In the genomic region with DNA sequence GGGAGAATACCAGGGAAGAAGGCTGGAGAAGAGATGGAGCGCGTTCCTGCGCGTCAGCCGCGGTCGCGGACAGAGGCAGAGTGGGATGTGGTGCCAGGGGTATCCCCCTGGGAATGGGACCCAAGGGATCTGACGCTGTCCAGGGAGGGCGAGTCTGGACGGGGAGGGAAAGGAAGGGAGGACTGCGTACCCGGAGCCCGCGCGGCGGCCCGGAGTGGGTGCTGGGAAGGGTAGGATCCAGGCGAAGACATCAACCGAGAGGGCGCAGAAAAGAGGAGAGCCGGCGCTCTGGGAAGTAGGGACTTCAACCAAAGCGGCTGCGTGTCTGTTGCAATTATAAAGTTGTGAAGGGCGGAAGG, we compare ENCODE assay signal across 11 cellular contexts. TPM values are rescaled to one million over a fixed set of nuclear protein-coding genes. Genes with fewer than 3 reads are reported as not detected.
A peak's percentile ranks its signal among the peaks of the same experiment; 100 is the strongest.
DNase-seq lines count a peak whose midpoint lies in the region; ATAC-seq and TF ChIP-seq lines count a peak whose summit lies in the region.
"Had no signal": no experiment of that assay in that cellular context is flagged by ENCODE, and none has a peak within 500 bp of the region (broad histone marks: within the 10 kb centered on the region; RNA-seq: fewer than 3 reads in every experiment).

No MANE protein-coding gene starts in this region.

- H3K27me3 ChIP-seq in neural cell (ENCODE audit: insufficient read depth, low read depth, low read length): peaks cover 25% of the 10 kb centered on the region
- H3K27me3 ChIP-seq in PC-9 (ENCODE audit: insufficient read depth, low read depth): peaks cover 5% of the 10 kb centered on the region; the same call in 1 of the 2 replicates

- peak overlapping the region; percentile 66 for H3K9ac ChIP-seq in neural cell (ENCODE audit: low read length)

- H3K4me2 ChIP-seq in neural cell (ENCODE audit: low read length) (peak overlapping the region; percentile 85), PC-9 (no peak overlapping the region)

- H3K4me1 ChIP-seq in PC-9 (replicated peaks; ENCODE audit: insufficient read depth): no peaks in the 10 kb centered on the region
- H3K4me1 ChIP-seq in mucosa of descending colon (ENCODE audit: low read depth): no peaks in the 10 kb centered on the region

- no peaks in the 10 kb centered on the region for H3K79me2 ChIP-seq in neural cell (replicated peaks; ENCODE audit: insufficient read depth, low read length)
- no peaks in the 10 kb centered on the region for H3K79me2 ChIP-seq in PC-9 (ENCODE audit: low read depth)

- H2AFZ ChIP-seq in neural cell (ENCODE audit: low read depth, low read length) (peak overlapping the region; percentile 6), PC-9 (no peak overlapping the region)

- H3K4me3 ChIP-seq in AG09309 (ENCODE audit: control insufficient read depth, low read depth, low read length): peak overlapping the region; percentile 63
- peak overlapping the region; percentile 23 for H3K4me3 ChIP-seq in epithelial cell of proximal tubule (ENCODE audit: low read depth, low read length)
- peak overlapping the region; percentile 76 for H3K4me3 ChIP-seq in neural cell (ENCODE audit: low read length)
- no peak overlapping the region for H3K4me3 ChIP-seq in PC-9
- no peak overlapping the region for H3K4me3 ChIP-seq in mucosa of descending colon

- TF ChIP-seq RAD21 in neural cell (conservative IDR thresholded peaks at IDR 0.05): no peak

- H3K9me3 ChIP-seq in neural cell (ENCODE audit: low read length) (no peaks in the 10 kb centered on the region), PC-9 (ENCODE audit: insufficient read depth, low read depth) (no peaks in the 10 kb centered on the region), mucosa of descending colon (no peaks in the 10 kb centered on the region)
- H3K9me3 ChIP-seq: sigmoid colon had no signal

- DNase-seq in AG09309 (ENCODE audit: low read depth) (no peak), NCI-H1105 treated with DMSO at 0.1 percent for 48 hours (lab: John Stamatoyannopoulos, UW) (peak; percentile 42), epithelial cell of proximal tubule (ENCODE audit: low read depth) (no peak), PC-9 (no peak), omental fat pad (ENCODE audit: low spot score) (no peak), mucosa of descending colon (no peak)
- DNase-seq: Calu3, sigmoid colon had no signal

- H3F3A ChIP-seq in neural cell (ENCODE audit: insufficient read depth, low read length, poor library complexity, severe bottlenecking) (no peaks in the 10 kb centered on the region), PC-9 (ENCODE audit: insufficient read depth, low read depth) (no peaks in the 10 kb centered on the region)

- no peaks in the 10 kb centered on the region for H3K4me1 Mint-ChIP-seq in stimulated activated memory B cell treated with anti-CD40 and anti-IgM and Interleukin-4, amounts not matched to agents 10 μg/mL and 1 μg/mL and 100 μg/mL, for 72 hours

- BruUV-seq in PC-9 (replicated peaks; lab: Mats Ljungman, UMichigan): no TSS peak

- H3K27ac Mint-ChIP-seq in stimulated activated memory B cell treated with anti-CD40 and anti-IgM and Interleukin-4, amounts not matched to agents 10 μg/mL and 1 μg/mL and 100 μg/mL, for 72 hours: no peak overlapping the region

- POLR2A ChIA-PET in PC-9 (lab: Charles Lee; ENCODE audit: unreplicated experiment): no interaction called here

- no peak for TF ChIP-seq EP300 in neural cell (conservative IDR thresholded peaks at IDR 0.05; ENCODE audit: poor library complexity, severe bottlenecking)

- H3K36me3 ChIP-seq in neural cell (ENCODE audit: insufficient read depth, low read length): no peaks in the 10 kb centered on the region
- no peaks in the 10 kb centered on the region for H3K36me3 ChIP-seq in PC-9 (ENCODE audit: low read depth)
- no peaks in the 10 kb centered on the region for H3K36me3 ChIP-seq in mucosa of descending colon (ENCODE audit: low read depth)
- H3K36me3 ChIP-seq: sigmoid colon had no signal

- H4K20me1 ChIP-seq in neural cell (ENCODE audit: insufficient read depth) (no peaks in the 10 kb centered on the region), PC-9 (ENCODE audit: insufficient read depth) (no peaks in the 10 kb centered on the region; the same call in 1 of the 2 replicates)

- H3K27me3 Mint-ChIP-seq in stimulated activated memory B cell treated with anti-CD40 and anti-IgM and Interleukin-4, amounts not matched to agents 10 μg/mL and 1 μg/mL and 100 μg/mL, for 72 hours: peaks cover 44% of the 10 kb centered on the region

- H3K27ac ChIP-seq in neural cell (ENCODE audit: low read length) (peak overlapping the region; percentile 7), PC-9 (no peak overlapping the region)
- H3K27ac ChIP-seq: sigmoid colon had no signal

- peaks cover 6% of the 10 kb centered on the region for H3K36me3 Mint-ChIP-seq in stimulated activated memory B cell treated with anti-CD40 and anti-IgM and Interleukin-4, amounts not matched to agents 10 μg/mL and 1 μg/mL and 100 μg/mL, for 72 hours

- intact Hi-C loops in PC-9 (cut with micrococcal nuclease; ENCODE audit: unreplicated experiment) (no loop called here), mucosa of descending colon (cut with DNase I, micrococcal nuclease) (no loop called here)

- no peaks in the 10 kb centered on the region for H3K9me2 ChIP-seq in neural cell (ENCODE audit: insufficient read depth, low read length)
- H3K9me2 ChIP-seq in PC-9 (ENCODE audit: insufficient read depth): no peaks in the 10 kb centered on the region

- TF ChIP-seq CTCF in AG09309 (IDR thresholded peaks at IDR 0.05; ENCODE audit: control insufficient read depth, insufficient read depth, low read depth, low read length, missing control alignments) (no peak), epithelial cell of proximal tubule (conservative IDR thresholded peaks at IDR 0.05; ENCODE audit: low read depth, low read length) (no peak), neural cell (IDR thresholded peaks at IDR 0.05; ENCODE audit: poor library complexity, severe bottlenecking) (no peak), PC-9 (conservative IDR thresholded peaks at IDR 0.05) (no peak), omental fat pad (IDR thresholded peaks at IDR 0.05) (no peak), mucosa of descending colon (IDR thresholded peaks at IDR 0.05) (no peak)

- H3K9me3 Mint-ChIP-seq in stimulated activated memory B cell treated with anti-CD40 and anti-IgM and Interleukin-4, amounts not matched to agents 10 μg/mL and 1 μg/mL and 100 μg/mL, for 72 hours: peaks cover 4% of the 10 kb centered on the region

- no peak overlapping the region for H3K4me3 Mint-ChIP-seq in stimulated activated memory B cell treated with anti-CD40 and anti-IgM and Interleukin-4, amounts not matched to agents 10 μg/mL and 1 μg/mL and 100 μg/mL, for 72 hours

- CTCF ChIA-PET in PC-9 (lab: Charles Lee): no interaction called here

- ATAC-seq in omental fat pad (ENCODE audit: low FRiP score) (no peak), mucosa of descending colon (no peak)
- ATAC-seq in stimulated activated memory B cell treated with anti-CD40 and anti-IgM and Interleukin-4, amounts not matched to agents 10 μg/mL and 1 μg/mL and 100 μg/mL, for 72 hours: no peak

TF ChIP-seq in neural cell, 6 proteins besides CTCF, POLR2A, EP300 and RAD21:
- TF ChIP-seq EZH2 (IDR thresholded peaks at IDR 0.05; ENCODE audit: borderline replicate concordance, insufficient read depth, low read length, poor library complexity, severe bottlenecking) (no peak), SMC3 (conservative IDR thresholded peaks at IDR 0.05; ENCODE audit: poor library complexity) (no peak), MXI1 (conservative IDR thresholded peaks at IDR 0.05; ENCODE audit: poor library complexity, severe bottlenecking) (no peak), TAF1 (IDR thresholded peaks at IDR 0.05; ENCODE audit: low read depth) (no peak), POLR2AphosphoS5 (IDR thresholded peaks at IDR 0.05) (no peak)
- TF ChIP-seq, protein P1, sequence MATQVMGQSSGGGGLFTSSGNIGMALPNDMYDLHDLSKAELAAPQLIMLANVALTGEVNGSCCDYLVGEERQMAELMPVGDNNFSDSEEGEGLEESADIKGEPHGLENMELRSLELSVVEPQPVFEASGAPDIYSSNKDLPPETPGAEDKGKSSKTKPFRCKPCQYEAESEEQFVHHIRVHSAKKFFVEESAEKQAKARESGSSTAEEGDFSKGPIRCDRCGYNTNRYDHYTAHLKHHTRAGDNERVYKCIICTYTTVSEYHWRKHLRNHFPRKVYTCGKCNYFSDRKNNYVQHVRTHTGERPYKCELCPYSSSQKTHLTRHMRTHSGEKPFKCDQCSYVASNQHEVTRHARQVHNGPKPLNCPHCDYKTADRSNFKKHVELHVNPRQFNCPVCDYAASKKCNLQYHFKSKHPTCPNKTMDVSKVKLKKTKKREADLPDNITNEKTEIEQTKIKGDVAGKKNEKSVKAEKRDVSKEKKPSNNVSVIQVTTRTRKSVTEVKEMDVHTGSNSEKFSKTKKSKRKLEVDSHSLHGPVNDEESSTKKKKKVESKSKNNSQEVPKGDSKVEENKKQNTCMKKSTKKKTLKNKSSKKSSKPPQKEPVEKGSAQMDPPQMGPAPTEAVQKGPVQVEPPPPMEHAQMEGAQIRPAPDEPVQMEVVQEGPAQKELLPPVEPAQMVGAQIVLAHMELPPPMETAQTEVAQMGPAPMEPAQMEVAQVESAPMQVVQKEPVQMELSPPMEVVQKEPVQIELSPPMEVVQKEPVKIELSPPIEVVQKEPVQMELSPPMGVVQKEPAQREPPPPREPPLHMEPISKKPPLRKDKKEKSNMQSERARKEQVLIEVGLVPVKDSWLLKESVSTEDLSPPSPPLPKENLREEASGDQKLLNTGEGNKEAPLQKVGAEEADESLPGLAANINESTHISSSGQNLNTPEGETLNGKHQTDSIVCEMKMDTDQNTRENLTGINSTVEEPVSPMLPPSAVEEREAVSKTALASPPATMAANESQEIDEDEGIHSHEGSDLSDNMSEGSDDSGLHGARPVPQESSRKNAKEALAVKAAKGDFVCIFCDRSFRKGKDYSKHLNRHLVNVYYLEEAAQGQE (IDR thresholded peaks at IDR 0.05; ENCODE audit: borderline replicate concordance): no peak

RNA-seq across cellular contexts. Expression of a gene that starts 0.7 kb away (rescaled TPM):
- not detected in 2 replicates for total RNA-seq in epithelial cell of proximal tubule
- 7.3 and 8.6 TPM in 2 replicates for polyA plus RNA-seq in neural cell
- 12.9 and 14.9 TPM in 2 replicates for polyA minus RNA-seq in neural cell
- total RNA-seq in PC-9 (2021): not detected in 2 replicates
- total RNA-seq in omental fat pad: under 1 TPM; 0.09 to 0.32 (median 0.12) TPM
- not detected for total RNA-seq in mucosa of descending colon
- total RNA-seq: Calu3, OCI-LY7, sigmoid colon had no signal
- polyA plus RNA-seq: sigmoid colon had no signal

Comparison
In these comparisons a context has a peak if more than half of its experiments do, and no peak if none do; other contexts are left out.
1. H3K4me3 ChIP-seq: peak in AG09309 (single experiment), epithelial cell of proximal tubule (single experiment) and neural cell (single experiment); none in PC-9 (single experiment) and mucosa of descending colon (single experiment).